ENCODE assay signal across 8 cellular contexts in genomic region chr12:121576851-121577391, GRCh38. TPM values are rescaled to one million over a fixed set of nuclear protein-coding genes. Genes with fewer than 3 reads are reported as not detected.
DNase-seq lines count a peak whose midpoint lies in the region; ATAC-seq, FAIRE-seq and TF ChIP-seq lines count a peak whose summit lies in the region.

No MANE protein-coding gene starts in this region.

- no peak; a peak in 1 of 4 replicates for TF ChIP-seq RAD21 in H1 (IDR thresholded peaks at IDR 0.05 in 1 of 2, conservative IDR thresholded peaks at IDR 0.05 in 1 of 2; ENCODE audit: low read depth in 2 of 2, low read length in 2 of 2)

- no peak overlapping the region for H4K8ac ChIP-seq in H1 (ENCODE audit: extremely low read depth, insufficient read depth, low read length)

- H3K27me3 ChIP-seq in H1 (replicated peaks in 1 of 4; ENCODE audit: control insufficient read depth in 3 of 4, extremely low read depth in 1 of 4, insufficient read depth in 3 of 4, low read length in 3 of 4) (no peaks in the 10 kb centered on the region), osteoblast (ENCODE audit: insufficient read depth, low read length) (no peaks in the 10 kb centered on the region)

- H3K79me2 ChIP-seq in H1 (ENCODE audit: control insufficient read depth in 1 of 2, insufficient read depth in 2 of 2, low read length in 2 of 2): peaks cover 0 to 64% of the 10 kb centered on the region in 2 experiments; a peak in 2 of 4 replicates
- peaks cover 4% of the 10 kb centered on the region for H3K79me2 ChIP-seq in osteoblast (ENCODE audit: insufficient read depth, low read length)

- peak overlapping the region; percentile 98; the same call in 1 of the 2 replicates for H2BK12ac ChIP-seq in H1 (ENCODE audit: low read depth, low read length)

- peak overlapping the region in 3 of 4 experiments; percentile 87 to 90 (median 88); a peak in 6 of 7 replicates for H3K9ac ChIP-seq in H1 (replicated peaks in 1 of 4; ENCODE audit: extremely low read depth in 1 of 4, low read depth in 3 of 4, low read length in 3 of 4)

- H4K91ac ChIP-seq in H1 (replicated peaks; ENCODE audit: insufficient read length, low read length): peak overlapping the region; percentile 16

- H3K36me3 ChIP-seq in H1 (ENCODE audit: control insufficient read depth in 2 of 4, insufficient read depth in 4 of 4, low read length in 3 of 4) (peaks cover 24 to 42% (median 26%) of the 10 kb centered on the region in 4 experiments), osteoblast (ENCODE audit: insufficient read depth, low read length) (peaks cover 18% of the 10 kb centered on the region)

- H3K4me3 ChIP-seq in H1 (ENCODE audit: extremely low read depth in 1 of 4, insufficient read depth in 2 of 4, low read depth in 3 of 4, low read length in 4 of 4) (peak overlapping the region; percentile 60 to 88 (median 81); a peak in 7 of 8 replicates), osteoblast (ENCODE audit: insufficient read depth, low read length) (peak overlapping the region; percentile 43)

- H3K4me2 ChIP-seq in H1 (ENCODE audit: insufficient read depth in 1 of 2, low read depth in 2 of 2, low read length in 2 of 2): peak overlapping the region; percentile 90 to 100
- H3K4me2 ChIP-seq in osteoblast (ENCODE audit: insufficient read depth, low read length): peak overlapping the region; percentile 70

- H2BK120ac ChIP-seq in H1 (replicated peaks; ENCODE audit: low read depth, low read length): peak overlapping the region; percentile 89

- TF ChIP-seq CTCF in H1 (IDR thresholded peaks at IDR 0.05; ENCODE audit: control extremely low read depth in 1 of 3, insufficient read depth in 1 of 3, low read depth in 1 of 3, low read length in 3 of 3) (no peak), osteoblast (IDR thresholded peaks at IDR 0.05; ENCODE audit: extremely low read depth, low read depth, low read length) (no peak)

- POLR2A ChIA-PET in H1 (lab: Charles Lee; ENCODE audit: partially characterized antibody): interaction anchor here (0.7 to 31.0 kb wide), 23 partner anchors 9 to 227 kb away, joined by 3 to 793 read pairs (median 5); partner anchors contain the start of genes MORN3, ORAI1 and TMEM120B

- H3K79me1 ChIP-seq in H1 (ENCODE audit: low read depth, low read length): peaks cover 15% of the 10 kb centered on the region

- CTCF ChIA-PET in H1 (lab: Charles Lee; ENCODE audit: partially characterized antibody): interaction anchor here (0.6 to 6.6 kb wide), 17 partner anchors 13 to 134 kb away, joined by 3 to 57 read pairs (median 4); partner anchors contain the start of genes MORN3 and ORAI1

- DNase-seq in Daoy (ENCODE audit: low read depth) (peak; percentile 72), OCI-M1 (lab: John Stamatoyannopoulos, UW) (peak; percentile 54), H1 (ENCODE audit: low read depth in 1 of 2, low spot score in 2 of 2) (peak; percentile 66 to 78), osteoblast (ENCODE audit: insufficient read length, low spot score, missing footprints) (peak; percentile 98)

- peak overlapping the region; percentile 90 for H3K56ac ChIP-seq in H1 (replicated peaks; ENCODE audit: insufficient read length, low read depth, low read length)

- H3K4me1 ChIP-seq in H1 (replicated peaks in 1 of 4; ENCODE audit: control insufficient read depth in 3 of 4, insufficient read depth in 4 of 4, low read length in 3 of 4) (peaks cover 10 to 24% (median 16%) of the 10 kb centered on the region in 4 experiments), osteoblast (ENCODE audit: insufficient read depth, low read length) (peaks cover 42% of the 10 kb centered on the region)

- H4K20me1 ChIP-seq in H1 (replicated peaks in 1 of 2; ENCODE audit: control insufficient read depth in 1 of 2, insufficient read depth in 2 of 2, low read length in 2 of 2) (peaks cover 0 to 2% of the 10 kb centered on the region in 2 experiments), osteoblast (ENCODE audit: insufficient read depth, low read length) (no peaks in the 10 kb centered on the region)

- H3K18ac ChIP-seq in H1 (ENCODE audit: extremely low read depth, low read length): peak overlapping the region; percentile 98

- FAIRE-seq in H1 (lab: Jason Lieb, UNC): no peak

- H4K5ac ChIP-seq in H1 (ENCODE audit: insufficient read length, low read depth, low read length): peak overlapping the region; percentile 53

- H3K23me2 ChIP-seq in H1 (ENCODE audit: low read depth, low read length): peaks cover 26% of the 10 kb centered on the region

- H3K14ac ChIP-seq in H1 (ENCODE audit: insufficient read length): no peak overlapping the region

- 0% methylated on average over 3 of the region's 4 CpGs; no CpG with 5 or more reads in 1 of the 2 experiments for WGBS in H1 (ENCODE audit: extremely low coverage in 1 of 2, insufficient coverage in 1 of 2, insufficient read length in 1 of 2, insufficient replicate concordance in 2 of 2, low coverage in 1 of 2, low lambda C conversion rate in 2 of 2, missing lambda C conversion rate in 1 of 2), 2 experiments

- H2BK15ac ChIP-seq in H1 (ENCODE audit: low read length): 0 out of 2 replicates have a peak overlapping the region, but pooled peaks have one; percentile 19

- H3K4ac ChIP-seq in H1 (replicated peaks; ENCODE audit: insufficient read length, low read depth, low read length): no peak overlapping the region

- TF ChIP-seq EP300 in H1 (IDR thresholded peaks at IDR 0.05; ENCODE audit: borderline replicate concordance in 1 of 2, low read depth in 2 of 2, low read length in 2 of 2): no peak

- H2AK5ac ChIP-seq in H1 (ENCODE audit: low read depth, low read length): 0 out of 2 replicates have a peak overlapping the region, but pooled peaks have one; percentile 93

- peak overlapping the region; percentile 98 for H2BK5ac ChIP-seq in H1 (ENCODE audit: low read depth, low read length)

- H3K9me3 ChIP-seq in H1 (ENCODE audit: insufficient read depth in 2 of 2, low read depth in 1 of 2, low read length in 1 of 2): no peaks in the 10 kb centered on the region
- no peaks in the 10 kb centered on the region for H3K9me3 ChIP-seq in osteoblast (ENCODE audit: low read depth, low read length)

- H3K27ac ChIP-seq in H1 (ENCODE audit: low read depth, low read length) (peak overlapping the region; percentile 95), osteoblast (ENCODE audit: low read depth, low read length) (peak overlapping the region; percentile 89)

- no peak overlapping the region for H3K23ac ChIP-seq in H1 (ENCODE audit: insufficient read length)

- TF ChIP-seq POLR2A in H1 (IDR thresholded peaks at IDR 0.05; ENCODE audit: control extremely low read depth in 1 of 2, low read depth in 2 of 2, low read length in 2 of 2): peak; percentile 55 to 70

- no peak for ATAC-seq in HG03159 (IDR thresholded peaks at IDR 0.05; ENCODE audit: unreplicated experiment)
- ATAC-seq in GM18520 (IDR thresholded peaks at IDR 0.05; ENCODE audit: unreplicated experiment): no peak
- ATAC-seq in HG03045 (IDR thresholded peaks at IDR 0.05; ENCODE audit: unreplicated experiment): no peak
- ATAC-seq in GM18519 (IDR thresholded peaks at IDR 0.05; ENCODE audit: low FRiP score, unreplicated experiment): no peak

- H2AFZ ChIP-seq in H1 (ENCODE audit: low read length) (no peak overlapping the region), osteoblast (ENCODE audit: low read length) (peak overlapping the region; percentile 73)

- H2BK20ac ChIP-seq in H1 (ENCODE audit: low read length): no peak overlapping the region

TF ChIP-seq in H1, 55 proteins besides CTCF, POLR2A, EP300 and RAD21 (continues in another document):
- TF ChIP-seq GABPA (IDR thresholded peaks at IDR 0.05; ENCODE audit: borderline replicate concordance, insufficient read depth, low read length) (no peak), SIN3A (conservative IDR thresholded peaks at IDR 0.05 in 1 of 2, IDR thresholded peaks at IDR 0.05 in 1 of 2; ENCODE audit: low read depth in 1 of 2, low read length in 2 of 2) (peak; percentile 17 to 69; a peak in 1 of 4 replicates), BACH1 (IDR thresholded peaks at IDR 0.05; ENCODE audit: low read length) (no peak), SUZ12 (IDR thresholded peaks at IDR 0.05; ENCODE audit: low read length) (no peak), POU5F1 (IDR thresholded peaks at IDR 0.05; ENCODE audit: low read depth, low read length) (no peak), SP1 (IDR thresholded peaks at IDR 0.05; ENCODE audit: low read depth, low read length) (no peak; the same call in 1 of the 2 replicates), TBP (IDR thresholded peaks at IDR 0.05; ENCODE audit: low read depth, low read length) (peak; percentile 80), MAX (IDR thresholded peaks at IDR 0.05) (no peak), PHF8 (conservative IDR thresholded peaks at IDR 0.05; ENCODE audit: low read depth, low read length) (no peak), HDAC6 (IDR thresholded peaks at IDR 0.05; ENCODE audit: low read depth, low read length) (no peak)

RNA-seq across cellular contexts. Expression of gene KDM2B, which starts 3.9 kb away (rescaled TPM):
- total RNA-seq in Daoy (2014; rRNA removed; shearing (Covaris generic)): 21.5 and 39.4 TPM in 2 replicates
- 156 and 162 TPM in 2 replicates for total RNA-seq in H1 (2021; fragmentation: NEBNext Ultra II Directional; extraction: Animal tissue kit (Norgen Biotek cat#: 25700))
- 111 and 167 TPM in 2 replicates for polyA plus RNA-seq in H1 (2011; rRNA removed)
- 83.9 TPM for polyA plus RNA-seq in H1 (2011; cell fraction: cytosol; rRNA removed)
- 273 TPM for polyA plus RNA-seq in H1 (2011; cell fraction: nucleus; rRNA removed)
- 96.2 to 111 TPM (median 103 TPM) in 4 replicates for polyA plus RNA-seq in H1 (2012, experiment 1 of 2)
- 36.6 TPM for polyA plus RNA-seq in H1 (2012, experiment 2 of 2)
- polyA plus RNA-seq in H1 (2013, experiment 1 of 2): 77.1 TPM
- 72.5 TPM for polyA plus RNA-seq in H1 (2013, experiment 2 of 2)
- polyA minus RNA-seq in H1 (2011; rRNA and poly(A)+ RNA removed): 262 and 318 TPM in 2 replicates
- polyA minus RNA-seq in H1 (2011; cell fraction: cytosol; rRNA and poly(A)+ RNA removed): 128 TPM
- polyA minus RNA-seq in H1 (2011; cell fraction: nucleus; rRNA and poly(A)+ RNA removed): 128 TPM
- 29.8 and 32.6 TPM in 2 replicates for total RNA-seq in osteoblast

RNA-seq across cellular contexts. Expression of gene ORAI1, which starts 49.4 kb away (rescaled TPM):
- total RNA-seq in Daoy (2014; rRNA removed; shearing (Covaris generic)): 4.4 and 4.5 TPM in 2 replicates
- 28.4 and 29.9 TPM in 2 replicates for total RNA-seq in H1 (2021; fragmentation: NEBNext Ultra II Directional; extraction: Animal tissue kit (Norgen Biotek cat#: 25700))
- polyA plus RNA-seq in H1 (2011; rRNA removed): 71.5 and 101 TPM in 2 replicates
- polyA plus RNA-seq in H1 (2011; cell fraction: cytosol; rRNA removed): 41.8 TPM
- 39.3 TPM for polyA plus RNA-seq in H1 (2011; cell fraction: nucleus; rRNA removed)
- 16.2 to 31.6 TPM (median 27.3 TPM) in 4 replicates for polyA plus RNA-seq in H1 (2012, experiment 1 of 2)
- polyA plus RNA-seq in H1 (2012, experiment 2 of 2): 24.8 TPM
- polyA plus RNA-seq in H1 (2013, experiment 1 of 2): 27.2 TPM
- polyA plus RNA-seq in H1 (2013, experiment 2 of 2): 31.4 TPM
- polyA minus RNA-seq in H1 (2011; rRNA and poly(A)+ RNA removed): 21.6 and 29.6 TPM in 2 replicates
- polyA minus RNA-seq in H1 (2011; cell fraction: cytosol; rRNA and poly(A)+ RNA removed): 46.5 TPM
- 26.7 TPM for polyA minus RNA-seq in H1 (2011; cell fraction: nucleus; rRNA and poly(A)+ RNA removed)
- 7.2 and 7.7 TPM in 2 replicates for total RNA-seq in osteoblast
